ENCODE assay signal across 1 cellular context in the genomic region with DNA sequence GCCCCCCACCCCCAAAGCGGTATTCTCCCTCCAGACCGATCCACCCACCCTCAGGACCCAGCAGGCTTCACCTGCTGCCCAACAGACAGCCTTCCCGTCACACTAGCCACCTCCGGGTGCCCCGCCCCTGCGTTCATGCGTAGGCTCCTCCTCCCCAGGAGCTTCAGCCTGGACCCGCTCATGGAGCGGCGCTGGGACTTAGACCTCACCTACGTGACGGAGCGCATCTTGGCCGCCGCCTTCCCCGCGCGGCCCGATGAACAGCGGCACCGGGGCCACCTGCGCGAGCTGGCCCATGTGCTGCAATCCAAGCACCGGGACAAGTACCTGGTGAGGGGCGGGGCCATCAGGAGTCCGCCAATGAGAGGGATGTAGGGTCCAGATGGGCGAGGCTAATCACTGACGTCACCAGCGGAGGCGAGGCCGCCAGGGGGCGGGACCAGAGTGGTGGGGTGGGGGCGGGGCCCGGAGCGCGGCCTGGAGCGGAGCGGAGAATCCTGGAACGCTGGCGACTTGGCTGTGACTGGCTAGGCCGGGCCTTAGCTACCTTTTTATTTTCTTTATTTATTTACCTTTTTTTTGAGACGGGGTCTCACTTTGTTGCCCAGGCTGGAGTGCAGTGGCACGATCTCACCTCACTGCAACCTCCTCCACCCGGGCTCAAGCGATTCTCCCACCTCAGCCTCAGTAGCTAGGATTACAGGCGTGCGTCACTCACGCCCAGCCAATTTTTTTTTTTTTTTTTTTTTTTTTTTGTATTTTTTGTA.
A peak's percentile ranks its signal among the peaks of the same experiment; 100 is the strongest.
TF ChIP-seq lines count a peak whose summit lies in the region.

No MANE protein-coding gene starts in this region.

TF ChIP-seq in HepG2, 621 proteins besides CTCF, POLR2A, EP300 and RAD21 (continued from another document and continues in another):
- TF ChIP-seq, protein P1, sequence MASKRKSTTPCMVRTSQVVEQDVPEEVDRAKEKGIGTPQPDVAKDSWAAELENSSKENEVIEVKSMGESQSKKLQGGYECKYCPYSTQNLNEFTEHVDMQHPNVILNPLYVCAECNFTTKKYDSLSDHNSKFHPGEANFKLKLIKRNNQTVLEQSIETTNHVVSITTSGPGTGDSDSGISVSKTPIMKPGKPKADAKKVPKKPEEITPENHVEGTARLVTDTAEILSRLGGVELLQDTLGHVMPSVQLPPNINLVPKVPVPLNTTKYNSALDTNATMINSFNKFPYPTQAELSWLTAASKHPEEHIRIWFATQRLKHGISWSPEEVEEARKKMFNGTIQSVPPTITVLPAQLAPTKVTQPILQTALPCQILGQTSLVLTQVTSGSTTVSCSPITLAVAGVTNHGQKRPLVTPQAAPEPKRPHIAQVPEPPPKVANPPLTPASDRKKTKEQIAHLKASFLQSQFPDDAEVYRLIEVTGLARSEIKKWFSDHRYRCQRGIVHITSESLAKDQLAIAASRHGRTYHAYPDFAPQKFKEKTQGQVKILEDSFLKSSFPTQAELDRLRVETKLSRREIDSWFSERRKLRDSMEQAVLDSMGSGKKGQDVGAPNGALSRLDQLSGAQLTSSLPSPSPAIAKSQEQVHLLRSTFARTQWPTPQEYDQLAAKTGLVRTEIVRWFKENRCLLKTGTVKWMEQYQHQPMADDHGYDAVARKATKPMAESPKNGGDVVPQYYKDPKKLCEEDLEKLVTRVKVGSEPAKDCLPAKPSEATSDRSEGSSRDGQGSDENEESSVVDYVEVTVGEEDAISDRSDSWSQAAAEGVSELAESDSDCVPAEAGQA (IDR thresholded peaks at IDR 0.05; ENCODE audit: low read depth) = no peak
- TF ChIP-seq, protein P1 (CRISPR knock-in tag; IDR thresholded peaks at IDR 0.05; ENCODE audit: borderline replicate concordance) = no peak
- TF ChIP-seq ZNF768 (CRISPR knock-in tag; IDR thresholded peaks at IDR 0.05) (no peak), ZNF224 (CRISPR knock-in tag; IDR thresholded peaks at IDR 0.05) (no peak), TRIM24 (CRISPR knock-in tag; IDR thresholded peaks at IDR 0.05) (no peak), KLF13 (CRISPR knock-in tag; IDR thresholded peaks at IDR 0.05) (no peak), GMEB1 (CRISPR knock-in tag; IDR thresholded peaks at IDR 0.05; ENCODE audit: borderline replicate concordance) (0 out of 2 replicates have a peak, but pooled peaks have one; percentile 17), TCF7 (IDR thresholded peaks at IDR 0.05; ENCODE audit: low read depth) (no peak), ZNF629 (CRISPR knock-in tag; conservative IDR thresholded peaks at IDR 0.05) (no peak), HOXD1 (CRISPR knock-in tag; IDR thresholded peaks at IDR 0.05) (no peak), ZNF513 (CRISPR knock-in tag; conservative IDR thresholded peaks at IDR 0.05) (no peak), ZBTB38 (CRISPR knock-in tag; IDR thresholded peaks at IDR 0.05) (no peak), ZNF431 (CRISPR knock-in tag; IDR thresholded peaks at IDR 0.05; ENCODE audit: borderline replicate concordance, low read depth) (no peak), MTA1 (CRISPR knock-in tag; IDR thresholded peaks at IDR 0.05; ENCODE audit: borderline replicate concordance) (no peak), ISL2 (CRISPR knock-in tag; IDR thresholded peaks at IDR 0.05) (no peak), ZNF264 (CRISPR knock-in tag; IDR thresholded peaks at IDR 0.05) (peak; percentile 17; the same call in 1 of the 2 replicates), TFAP4 (IDR thresholded peaks at IDR 0.05; ENCODE audit: borderline replicate concordance, low read depth) (no peak), NFIB (CRISPR knock-in tag; IDR thresholded peaks at IDR 0.05; ENCODE audit: borderline replicate concordance) (no peak), SIX4 (CRISPR knock-in tag; IDR thresholded peaks at IDR 0.05) (no peak), GFI1 (CRISPR knock-in tag; IDR thresholded peaks at IDR 0.05; ENCODE audit: borderline replicate concordance) (no peak), DZIP1 (CRISPR knock-in tag; IDR thresholded peaks at IDR 0.05) (no peak), HCFC1 (IDR thresholded peaks at IDR 0.05; ENCODE audit: low read depth, low read length) (no peak), SMAD3 (CRISPR knock-in tag; IDR thresholded peaks at IDR 0.05) (no peak), THAP11 (CRISPR knock-in tag; IDR thresholded peaks at IDR 0.05) (no peak), ETV5 (CRISPR knock-in tag; IDR thresholded peaks at IDR 0.05; ENCODE audit: borderline replicate concordance) (no peak), POLR2G (IDR thresholded peaks at IDR 0.05; ENCODE audit: low read depth, low read length) (peak; percentile 63; the same call in 1 of the 2 replicates), ASH2L (IDR thresholded peaks at IDR 0.05; ENCODE audit: insufficient read length, low read depth, low read length) (no peak), SIX1 (CRISPR knock-in tag; IDR thresholded peaks at IDR 0.05; ENCODE audit: borderline replicate concordance) (no peak), MBNL3 (CRISPR knock-in tag; conservative IDR thresholded peaks at IDR 0.05) (no peak), ZNF777 (CRISPR knock-in tag; IDR thresholded peaks at IDR 0.05) (no peak), REPIN1 (CRISPR knock-in tag; IDR thresholded peaks at IDR 0.05; ENCODE audit: borderline replicate concordance, low read depth) (no peak), RBM39 (IDR thresholded peaks at IDR 0.05; ENCODE audit: low read depth, low read length, poor library complexity, severe bottlenecking) (no peak), NFYB (CRISPR knock-in tag; IDR thresholded peaks at IDR 0.05) (peak; percentile 44; the same call in 1 of the 2 replicates), SAP130 (CRISPR knock-in tag; IDR thresholded peaks at IDR 0.05; ENCODE audit: low read depth) (peak; percentile 77), ARID4A (CRISPR knock-in tag; IDR thresholded peaks at IDR 0.05; ENCODE audit: borderline replicate concordance) (no peak; the same call in 1 of the 2 replicates), ZNF558 (CRISPR knock-in tag; IDR thresholded peaks at IDR 0.05; ENCODE audit: borderline replicate concordance) (no peak), ZFP36 (IDR thresholded peaks at IDR 0.05; ENCODE audit: borderline replicate concordance, low read depth, low read length, partially characterized antibody) (no peak)
- TF ChIP-seq, protein P2, sequence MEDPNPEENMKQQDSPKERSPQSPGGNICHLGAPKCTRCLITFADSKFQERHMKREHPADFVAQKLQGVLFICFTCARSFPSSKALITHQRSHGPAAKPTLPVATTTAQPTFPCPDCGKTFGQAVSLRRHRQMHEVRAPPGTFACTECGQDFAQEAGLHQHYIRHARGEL (CRISPR knock-in tag; IDR thresholded peaks at IDR 0.05) = no peak
- TF ChIP-seq, protein P3, sequence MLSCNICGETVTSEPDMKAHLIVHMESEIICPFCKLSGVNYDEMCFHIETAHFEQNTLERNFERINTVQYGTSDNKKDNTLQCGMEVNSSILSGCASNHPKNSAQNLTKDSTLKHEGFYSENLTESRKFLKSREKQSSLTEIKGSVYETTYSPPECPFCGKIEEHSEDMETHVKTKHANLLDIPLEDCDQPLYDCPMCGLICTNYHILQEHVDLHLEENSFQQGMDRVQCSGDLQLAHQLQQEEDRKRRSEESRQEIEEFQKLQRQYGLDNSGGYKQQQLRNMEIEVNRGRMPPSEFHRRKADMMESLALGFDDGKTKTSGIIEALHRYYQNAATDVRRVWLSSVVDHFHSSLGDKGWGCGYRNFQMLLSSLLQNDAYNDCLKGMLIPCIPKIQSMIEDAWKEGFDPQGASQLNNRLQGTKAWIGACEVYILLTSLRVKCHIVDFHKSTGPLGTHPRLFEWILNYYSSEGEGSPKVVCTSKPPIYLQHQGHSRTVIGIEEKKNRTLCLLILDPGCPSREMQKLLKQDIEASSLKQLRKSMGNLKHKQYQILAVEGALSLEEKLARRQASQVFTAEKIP (CRISPR knock-in tag; IDR thresholded peaks at IDR 0.05; ENCODE audit: borderline replicate concordance) = no peak
